Comparison of ENCODE assay signal across 24 cellular contexts in the genomic region with DNA sequence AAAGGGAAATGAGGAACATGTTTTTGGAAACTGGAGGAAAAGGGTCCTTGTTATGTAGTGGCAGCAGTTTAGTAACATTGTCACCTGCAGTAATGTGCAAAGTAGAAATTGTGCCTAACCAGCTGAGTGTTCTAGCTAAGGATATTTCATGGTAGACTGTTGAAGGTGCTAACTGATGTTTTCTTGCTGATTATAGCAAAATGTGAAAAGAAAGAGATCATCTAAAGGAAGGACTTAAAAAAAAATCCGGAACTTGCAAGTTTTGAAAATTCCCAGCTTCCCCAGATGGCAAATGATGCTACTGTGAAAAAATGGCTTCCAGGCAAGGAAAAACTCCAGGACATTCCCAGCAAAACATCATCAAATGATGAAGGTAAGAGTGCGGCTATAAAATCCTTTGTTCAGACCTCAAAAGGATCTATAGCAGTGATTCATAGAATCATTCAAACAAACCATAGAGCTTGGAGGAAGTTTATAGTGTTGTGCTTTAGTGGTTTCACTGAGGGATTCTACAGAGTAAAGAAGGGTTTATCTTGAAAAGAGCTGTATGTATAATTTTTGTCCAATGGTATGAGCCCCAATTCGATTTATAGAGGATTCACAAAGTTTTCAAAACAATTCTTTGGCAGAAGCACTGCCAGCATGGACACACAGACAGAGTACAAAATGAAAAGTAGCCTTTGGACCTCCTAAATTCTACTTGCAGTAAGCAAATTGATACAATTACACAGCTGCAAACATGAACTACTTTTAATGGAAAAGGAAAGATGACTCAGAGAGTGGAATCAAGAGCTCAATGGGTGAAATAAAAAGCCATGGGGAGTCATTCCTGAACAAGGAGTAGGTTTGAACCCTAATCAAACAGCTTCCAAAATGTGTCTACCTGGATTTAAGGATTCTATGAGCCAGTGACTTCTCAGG. TPM values are rescaled to one million over a fixed set of nuclear protein-coding genes. Genes with fewer than 3 reads are reported as not detected.
"Had no signal": no experiment of that assay in that cellular context is flagged by ENCODE, and none has a peak within 500 bp of the region (broad histone marks: within the 10 kb centered on the region; RNA-seq: fewer than 3 reads in every experiment).

No MANE protein-coding gene starts in this region.

- H3K27me3 ChIP-seq: hepatocyte had no signal

- H3K27ac ChIP-seq: adrenal gland, esophagus squamous epithelium, hepatocyte, left lung, neutrophil, parathyroid adenoma, sigmoid colon, tibial artery had no signal

- H3K9ac ChIP-seq: parathyroid adenoma had no signal

- H3K36me3 Mint-ChIP-seq: natural killer cell had no signal

- FAIRE-seq: astrocyte, kidney had no signal

- H3K4me2 ChIP-seq: hepatocyte had no signal

- H3K27ac Mint-ChIP-seq: activated CD4-positive, alpha-beta memory T cell treated with anti-CD3 and anti-CD28 coated beads for 36 hours; activated CD4-positive, alpha-beta T cell treated with anti-CD3 and anti-CD28 coated beads for 36 hours; activated naive CD4-positive, alpha-beta T cell treated with anti-CD3 and anti-CD28 coated beads, Interleukin-2, amount 50 U/mL, for 72 hours; activated T-helper 1 cell treated with anti-CD3 and anti-CD28 coated beads, Interleukin-12 subunit alpha, Interleukin-12 subunit beta, Interleukin-2, Interleukin-4 antibody, amounts not matched to agents 30 ng/mL and 10 ng/mL and 1 ng/mL, durations not matched to agents 14 hours and 24 hours and 36 hours; dendritic cell treated with granulocyte-macrophage colony-stimulating factor and Interleukin-4, amounts not matched to agents 40 ng/mL and 50 ng/mL, for 4 days; memory B cell; natural killer cell; WTC11 had no signal

- H3K9me3 ChIP-seq: adrenal gland, esophagus squamous epithelium, left lung, mucosa of descending colon, neutrophil, sigmoid colon, tibial artery had no signal

- H3K4me1 ChIP-seq: parathyroid adenoma had no signal

- DNase-seq: activated CD4-positive, alpha-beta memory T cell treated with anti-CD3 and anti-CD28 coated beads for 36 hours; activated CD4-positive, alpha-beta T cell treated with anti-CD3 and anti-CD28 coated beads for 36 hours; activated gamma-delta T cell treated with Interleukin-2 at 50 U/mL for 16 hours; activated T-cell treated with anti-CD3 and anti-CD28 coated beads for 4 hours; adrenal gland; effector memory CD4-positive, alpha-beta T cell; esophagus squamous epithelium; kidney; left lung; mucosa of descending colon; natural killer cell; sigmoid colon; stimulated activated naive CD4-positive, alpha-beta T cell treated with Interleukin-2 at 50 U/mL for 16 hours; T-helper 2 cell; tibial artery had no signal

- H3K36me3 ChIP-seq: adrenal gland, esophagus squamous epithelium, left lung, neutrophil, sigmoid colon, tibial artery had no signal

- ATAC-seq: activated CD4-positive, alpha-beta T cell treated with anti-CD3 and anti-CD28 coated beads for 36 hours; activated naive CD4-positive, alpha-beta T cell treated with anti-CD3 and anti-CD28 coated beads, Interleukin-2, amount 50 U/mL, for 72 hours; left lung; mucosa of descending colon; natural killer cell; WTC11 had no signal

- H3K4me3 ChIP-seq: adrenal gland, esophagus squamous epithelium, hepatocyte, left lung, mucosa of descending colon, sigmoid colon, tibial artery had no signal

- H2AFZ ChIP-seq: hepatocyte, parathyroid adenoma had no signal

- H3K4me3 Mint-ChIP-seq: activated CD4-positive, alpha-beta memory T cell treated with anti-CD3 and anti-CD28 coated beads for 36 hours; activated CD4-positive, alpha-beta T cell treated with anti-CD3 and anti-CD28 coated beads for 36 hours; activated T-helper 1 cell treated with anti-CD3 and anti-CD28 coated beads, Interleukin-12 subunit alpha, Interleukin-12 subunit beta, Interleukin-2, Interleukin-4 antibody, amounts not matched to agents 30 ng/mL and 10 ng/mL and 1 ng/mL, durations not matched to agents 14 hours and 24 hours and 36 hours; dendritic cell treated with granulocyte-macrophage colony-stimulating factor and Interleukin-4, amounts not matched to agents 40 ng/mL and 50 ng/mL, for 4 days; memory B cell; natural killer cell; WTC11 had no signal

RNA-seq across cellular contexts. Expression of a gene that starts 40.0 kb away (rescaled TPM):
- total RNA-seq: natural killer cell had no signal
